Comparison of ENCODE assay signal across 14 cellular contexts in the genomic region with DNA sequence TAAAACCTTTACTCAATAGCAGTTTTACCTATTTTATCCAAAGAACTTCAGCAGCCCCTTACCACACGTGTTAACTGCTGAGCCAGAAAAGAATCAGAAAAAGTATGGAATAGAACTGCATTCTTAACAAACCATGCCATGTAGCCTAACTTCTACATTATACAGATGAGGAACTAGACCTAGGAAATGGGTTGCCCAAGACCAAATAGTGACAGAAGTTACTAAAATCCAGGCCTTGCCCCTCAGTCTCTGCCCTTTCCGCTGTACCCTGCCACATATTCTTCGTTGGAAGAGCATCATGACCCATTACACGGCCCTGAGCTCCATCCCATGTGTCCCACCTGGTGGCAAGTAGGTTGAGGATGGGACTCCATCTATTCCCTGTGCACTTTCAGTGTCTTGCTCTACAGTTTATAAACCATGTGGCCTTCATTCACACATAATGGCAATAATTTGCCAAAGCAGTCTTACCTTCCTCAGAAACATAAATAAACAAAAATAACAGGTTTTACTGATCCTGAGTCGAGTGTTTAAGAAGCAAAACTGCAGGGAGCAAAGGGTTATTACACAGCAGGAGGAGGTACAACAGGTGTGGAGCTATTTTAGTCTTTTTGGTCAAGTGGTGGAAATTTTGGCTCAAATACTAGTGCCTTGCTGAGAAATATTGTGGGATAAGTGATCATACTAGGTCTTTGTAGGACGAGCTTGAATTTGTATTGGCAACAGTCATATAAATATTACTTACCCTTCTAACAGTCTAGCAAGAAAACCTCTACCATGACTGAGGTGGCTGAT.
"Had no signal": no experiment of that assay in that cellular context is flagged by ENCODE, and none has a peak within 500 bp of the region (broad histone marks: within the 10 kb centered on the region; RNA-seq: fewer than 3 reads in every experiment).

No MANE protein-coding gene starts in this region.

- H3K4me1 ChIP-seq: parathyroid adenoma, testis had no signal

- H3K79me2 ChIP-seq: parathyroid adenoma had no signal

- ATAC-seq: gastroesophageal sphincter; stimulated activated naive CD8-positive, alpha-beta T cell treated with anti-CD3 and anti-CD28 coated beads, Interleukin-15, amount 100 ng/mL, for 72 hours had no signal

- H2AFZ ChIP-seq: parathyroid adenoma had no signal

- H3K9me3 ChIP-seq: gastroesophageal sphincter, testis had no signal

- DNase-seq: activated CD4-positive, alpha-beta T cell treated with anti-CD3 and anti-CD28 coated beads for 1 hour; activated CD4-positive, alpha-beta T cell treated with anti-CD3 and anti-CD28 coated beads, Interleukin-2, amount 50 U/mL, for 48 hours; activated naive CD4-positive, alpha-beta T cell treated with Interleukin-2 at 50 U/mL for 16 hours; cortex of kidney; effector CD8-positive, alpha-beta T cell; kidney; retina; stimulated activated CD4-positive, alpha-beta T cell treated with anti-CD3 and anti-CD28 coated beads, Interleukin-4, amount 100 ng/mL, for 1 hour; stimulated activated CD8-positive, alpha-beta memory T cell treated with anti-CD3 and anti-CD28 coated beads, Interleukin-4, amount 100 ng/mL, for 48 hours; stimulated activated naive CD8-positive, alpha-beta T cell treated with anti-CD3 and anti-CD28 coated beads, Interleukin-15, amount 100 ng/mL, for 72 hours; testis had no signal

- H3K27me3 ChIP-seq: gastroesophageal sphincter, testis had no signal

- H3K4me3 ChIP-seq: gastroesophageal sphincter, testis had no signal

- H3K27ac ChIP-seq: epithelial cell of prostate, gastroesophageal sphincter, parathyroid adenoma, testis had no signal
